In the genomic region with DNA sequence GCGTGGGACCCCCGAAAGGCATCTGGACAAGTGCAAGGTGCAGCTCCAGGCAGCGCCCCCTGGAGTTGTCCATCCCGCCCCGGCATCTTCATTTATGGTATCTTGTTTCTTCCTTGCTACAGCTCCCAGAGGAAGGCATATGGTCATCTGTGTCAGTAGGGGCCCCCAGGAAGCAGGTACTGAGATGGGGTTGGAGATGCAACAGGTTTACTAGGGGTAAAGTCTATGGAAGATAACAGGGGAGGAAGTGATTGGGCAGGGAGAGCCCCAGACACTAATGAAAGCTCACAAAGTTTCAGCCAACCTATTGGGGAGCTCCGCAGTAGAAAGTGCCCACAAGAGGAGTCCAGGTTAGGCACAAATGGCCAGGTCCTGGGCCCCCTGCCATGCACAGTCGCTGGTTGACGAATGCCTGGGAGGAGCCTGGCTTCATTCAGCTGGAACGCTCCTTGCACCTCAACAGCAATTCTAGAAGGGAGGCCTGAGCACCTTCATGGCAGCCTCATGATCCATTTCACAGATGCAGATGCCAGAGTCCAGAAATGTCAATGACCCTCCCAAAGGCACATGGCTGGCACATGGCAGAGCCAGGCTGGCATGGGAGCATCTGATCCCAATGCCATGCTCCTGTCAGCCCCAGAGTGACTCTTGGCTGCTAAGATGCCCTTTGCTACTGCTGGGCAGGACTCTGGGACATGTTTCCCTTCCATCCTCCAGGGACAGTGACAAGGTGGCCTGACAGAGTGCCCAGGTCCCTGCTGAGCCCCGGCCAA, we compare ENCODE assay signal across 2 cellular contexts.
TF ChIP-seq lines count a peak whose summit lies in the region.

No MANE protein-coding gene starts in this region.

TF ChIP-seq in HepG2, 621 proteins besides CTCF, POLR2A, EP300 and RAD21:
- TF ChIP-seq, protein P1, sequence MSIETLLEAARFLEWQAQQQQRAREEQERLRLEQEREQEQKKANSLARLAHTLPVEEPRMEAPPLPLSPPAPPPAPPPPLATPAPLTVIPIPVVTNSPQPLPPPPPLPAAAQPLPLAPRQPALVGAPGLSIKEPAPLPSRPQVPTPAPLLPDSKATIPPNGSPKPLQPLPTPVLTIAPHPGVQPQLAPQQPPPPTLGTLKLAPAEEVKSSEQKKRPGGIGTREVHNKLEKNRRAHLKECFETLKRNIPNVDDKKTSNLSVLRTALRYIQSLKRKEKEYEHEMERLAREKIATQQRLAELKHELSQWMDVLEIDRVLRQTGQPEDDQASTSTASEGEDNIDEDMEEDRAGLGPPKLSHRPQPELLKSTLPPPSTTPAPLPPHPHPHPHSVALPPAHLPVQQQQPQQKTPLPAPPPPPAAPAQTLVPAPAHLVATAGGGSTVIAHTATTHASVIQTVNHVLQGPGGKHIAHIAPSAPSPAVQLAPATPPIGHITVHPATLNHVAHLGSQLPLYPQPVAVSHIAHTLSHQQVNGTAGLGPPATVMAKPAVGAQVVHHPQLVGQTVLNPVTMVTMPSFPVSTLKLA (IDR thresholded peaks at IDR 0.05): peak; percentile 88
- no peak for TF ChIP-seq ZSCAN29 (CRISPR knock-in tag; conservative IDR thresholded peaks at IDR 0.05)

TF ChIP-seq in HEK293, 187 proteins besides CTCF, POLR2A, EP300 and RAD21:
- TF ChIP-seq SCRT1 (tag by site-specific recombination; IDR thresholded peaks at IDR 0.05; ENCODE audit: borderline replicate concordance): peak; percentile 58; the same call in 1 of the 2 replicates
- TF ChIP-seq ZNF2 (tag by site-specific recombination; IDR thresholded peaks at IDR 0.05): no peak
- TF ChIP-seq SCRT2 (tag by site-specific recombination; IDR thresholded peaks at IDR 0.05): peak; percentile 80
